Comparison of ENCODE assay signal across 20 cellular contexts in genomic region chr9:114722937-114723620, GRCh38. TPM values are rescaled to one million over a fixed set of nuclear protein-coding genes. Genes with fewer than 3 reads are reported as not detected.
"Had no signal": no experiment of that assay in that cellular context is flagged by ENCODE, and none has a peak within 500 bp of the region (broad histone marks: within the 10 kb centered on the region; RNA-seq: fewer than 3 reads in every experiment).

No MANE protein-coding gene starts in this region.

- H3K9me3 ChIP-seq: ovary had no signal

- H3K27ac ChIP-seq: brain microvascular endothelial cell, neural progenitor cell, ovary, spleen had no signal

- ATAC-seq: effector memory CD8-positive, alpha-beta T cell; sciatic nerve had no signal

- H3K27me3 ChIP-seq: brain microvascular endothelial cell, hepatocyte, ovary had no signal

- H3K79me2 ChIP-seq: hepatocyte had no signal

- H3K4me3 ChIP-seq: hepatocyte, neural progenitor cell, ovary, spleen had no signal

- H2AFZ ChIP-seq: hepatocyte, neural progenitor cell had no signal

- H3K4me2 ChIP-seq: hepatocyte, neural progenitor cell had no signal

- DNase-seq: activated CD4-positive, alpha-beta T cell treated with anti-CD3 and anti-CD28 coated beads, Interleukin-2, amount 50 U/mL, for 1 hour; activated CD4-positive, CD25-positive, alpha-beta regulatory T cell; activated CD8-positive, alpha-beta memory T cell treated with anti-CD3 and anti-CD28 coated beads for 24 hours; activated naive CD8-positive, alpha-beta T cell treated with anti-CD3 and anti-CD28 coated beads for 36 hours; amygdala; effector memory CD8-positive, alpha-beta T cell; islet precursor cell; midbrain; naive B cell; ovary; spleen had no signal

- H3K9ac ChIP-seq: neural progenitor cell had no signal

- H3K36me3 ChIP-seq: brain microvascular endothelial cell, neural progenitor cell, ovary, spleen had no signal

RNA-seq across cellular contexts. Expression of gene TEX48, which starts 41.1 kb away (rescaled TPM):
- total RNA-seq: fibroblast of villous mesenchyme, glomerular endothelial cell, hepatocyte, lung microvascular endothelial cell, ovary, pulmonary artery endothelial cell, sciatic nerve, spleen, ureter had no signal
- polyA plus RNA-seq: hepatocyte, ovary, spleen had no signal
